In the genomic region with DNA sequence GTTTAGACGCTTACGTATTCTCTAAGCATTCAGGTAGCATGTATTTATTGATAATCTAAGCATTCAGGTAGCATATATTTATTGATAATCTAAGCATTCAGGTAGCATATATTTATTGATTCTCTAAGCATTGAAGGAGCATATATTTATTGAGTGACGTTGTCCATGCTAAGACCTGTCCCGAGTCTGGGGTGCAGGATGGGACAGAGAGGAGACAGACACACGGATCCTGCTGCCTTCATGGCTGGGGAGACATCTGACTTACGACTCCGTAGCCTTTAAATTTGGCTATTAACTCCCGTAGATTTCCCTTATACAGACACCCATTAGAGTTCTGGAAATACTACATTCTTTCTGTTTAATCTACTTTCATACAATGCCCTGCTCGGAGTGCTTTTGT, we compare ENCODE assay signal across 8 cellular contexts. TPM values are rescaled to one million over a fixed set of nuclear protein-coding genes. Genes with fewer than 3 reads are reported as not detected.
DNase-seq lines count a peak whose midpoint lies in the region; ATAC-seq and TF ChIP-seq lines count a peak whose summit lies in the region.

No MANE protein-coding gene starts in this region.

- peak overlapping the region; percentile 77 to 88 for H3K27ac ChIP-seq in right atrium auricular region

- H3K4me1 ChIP-seq in right atrium auricular region (peaks cover 0 to 25% of the 10 kb centered on the region in 2 donors), mononuclear cell (ENCODE audit: insufficient read depth, low read length) (peaks cover 34% of the 10 kb centered on the region)

- H3K9me3 ChIP-seq in right atrium auricular region: no peaks in the 10 kb centered on the region
- H3K9me3 ChIP-seq in mononuclear cell (ENCODE audit: low read depth, low read length): no peaks in the 10 kb centered on the region

- TF ChIP-seq CTCF in right atrium auricular region (IDR thresholded peaks at IDR 0.05) (no peak), astrocyte of the spinal cord (IDR thresholded peaks at IDR 0.05; ENCODE audit: low read depth, low read length) (no peak)

- no peak for DNase-seq in right atrium auricular region (ENCODE audit: low spot score)
- no peak for DNase-seq in left ventricle myocardium superior
- DNase-seq in astrocyte of the spinal cord (ENCODE audit: low read depth, low spot score): no peak
- DNase-seq in cerebellum (ENCODE audit: low spot score): no peak
- DNase-seq in SHP77 treated with DMSO at 0.1 percent for 48 hours (lab: John Stamatoyannopoulos, UW): no peak
- DNase-seq in stimulated activated CD4-positive, alpha-beta T cell treated with anti-CD3 and anti-CD28 coated beads, Interleukin-2, amount 100 ng/mL, for 24 hours: no peak

- H3K4me3 ChIP-seq in right atrium auricular region (peak overlapping the region; percentile 63 to 77), astrocyte of the spinal cord (ENCODE audit: low read depth, low read length) (peak overlapping the region; percentile 76), mononuclear cell (ENCODE audit: low read length) (peak overlapping the region; percentile 62)

- ATAC-seq in left ventricle myocardium superior (no peak), HG02759 (IDR thresholded peaks at IDR 0.05; ENCODE audit: unreplicated experiment) (no peak)

- peaks cover 25% of the 10 kb centered on the region for H3K36me3 ChIP-seq in right atrium auricular region

- intact Hi-C loops in left ventricle myocardium superior (cut with micrococcal nuclease): no loop called here

- in situ Hi-C loops in astrocyte of the spinal cord (cut with HindIII; ENCODE audit: low sequenced_read_pairs): no loop called here

- no peaks in the 10 kb centered on the region for H3K27me3 ChIP-seq in right atrium auricular region
- H3K27me3 ChIP-seq in mononuclear cell (ENCODE audit: insufficient read depth, low read length): no peaks in the 10 kb centered on the region

RNA-seq across cellular contexts. Expression of a gene that starts 1.0 kb away (rescaled TPM):
- total RNA-seq in right atrium auricular region: 10 to 100 TPM; 21.4 to 23.1 TPM
- 30.8 TPM for total RNA-seq in left ventricle myocardium superior
- total RNA-seq in mononuclear cell: 8.6 TPM
- 38.0 TPM for total RNA-seq in cerebellum
